Comparison of ENCODE assay signal across 34 cellular contexts in the genomic region with DNA sequence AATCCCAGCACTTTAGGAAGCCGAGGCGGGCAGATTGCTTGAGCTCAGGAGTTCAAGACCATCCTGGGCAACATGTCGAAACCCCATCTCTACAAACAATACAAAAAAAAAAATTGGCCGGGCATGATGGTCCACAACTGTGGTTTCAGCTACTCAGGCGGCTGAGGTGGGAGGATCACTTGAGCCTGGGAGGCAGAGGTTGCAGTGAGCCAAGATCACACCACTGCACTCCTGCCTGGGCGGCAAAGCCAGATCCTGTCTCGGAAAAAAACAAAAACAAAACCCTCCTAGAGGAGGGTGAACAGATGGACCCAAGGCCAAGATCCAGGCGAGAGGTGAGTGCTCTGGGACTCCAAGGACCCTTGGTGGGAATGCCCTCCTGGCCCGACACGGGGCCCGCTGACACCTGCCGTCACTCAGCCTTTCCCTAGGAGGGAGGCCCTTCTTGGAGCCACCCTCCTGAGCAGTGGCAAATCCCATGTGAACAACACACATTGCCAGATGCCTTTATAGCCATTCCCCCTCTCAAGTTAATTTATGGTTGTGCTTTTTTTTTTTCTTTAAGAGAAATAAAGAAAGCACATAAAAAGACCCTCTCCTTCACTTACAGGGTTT. TPM values are rescaled to one million over a fixed set of nuclear protein-coding genes. Genes with fewer than 3 reads are reported as not detected.
DNase-seq lines count a peak whose midpoint lies in the region; ATAC-seq, FAIRE-seq and TF ChIP-seq lines count a peak whose summit lies in the region.
"Had no signal": no experiment of that assay in that cellular context is flagged by ENCODE, and none has a peak within 500 bp of the region (broad histone marks: within the 10 kb centered on the region; RNA-seq: fewer than 3 reads in every experiment).

No MANE protein-coding gene starts in this region.

- peak; percentile 18 for DNase-seq in DMS 273 (lab: John Stamatoyannopoulos, UW; ENCODE audit: unreplicated experiment)
- DNase-seq in DMS 273 treated with DMSO at 0.1 percent for 48 hours (lab: John Stamatoyannopoulos, UW): no peak
- DNase-seq in PC-3: no peak
- no peak for DNase-seq in HepG2 (ENCODE audit: low spot score)
- peak; percentile 37 for DNase-seq in spleen
- DNase-seq in mesenchymal stem cell: no peak
- DNase-seq in SW480 (ENCODE audit: low spot score): no peak
- DNase-seq: activated CD4-positive, alpha-beta T cell treated with anti-CD3 and anti-CD28 coated beads, Interleukin-2, amount 50 U/mL, for 4 hours; effector CD4-positive, alpha-beta T cell; GOT3; hippocampal formation; MG63; NCI-H1105; NCI-H187 treated with DMSO at 0.1 percent for 48 hours; NCI-H510A treated with DMSO at 0.1 percent for 48 hours; right cardiac atrium; RPMI8226; stimulated activated CD4-positive, alpha-beta T cell treated with anti-CD3 and anti-CD28 coated beads, Interleukin-12 subunit alpha, Interleukin-12 subunit beta, amount 100 ng/mL, for 4 hours; stimulated activated CD4-positive, alpha-beta T cell treated with anti-CD3 and anti-CD28 coated beads, Interleukin-2, amount 100 ng/mL, for 48 hours; T-cell; trophoblast cell had no signal

- no peak overlapping the region for H4K91ac ChIP-seq in mesenchymal stem cell (ENCODE audit: low read length)

- H3K9me3 ChIP-seq in PC-3 (ENCODE audit: low read length): 0 out of 2 replicates have a peak, but pooled peaks cover 9% of the 10 kb centered on the region
- H3K9me3 ChIP-seq in HepG2 (ENCODE audit: low read length): no peaks in the 10 kb centered on the region
- peaks cover 0 to 21% (median 16%) of the 10 kb centered on the region in 8 donors for H3K9me3 ChIP-seq in spleen
- peaks cover 6% of the 10 kb centered on the region for H3K9me3 ChIP-seq in mesenchymal stem cell (ENCODE audit: control insufficient read depth, low read length)
- H3K9me3 ChIP-seq: MG63 had no signal

- no peak overlapping the region for H2BK120ac ChIP-seq in mesenchymal stem cell (ENCODE audit: low read depth, low read length)

- H3K79me2 ChIP-seq in PC-3 (ENCODE audit: low read length): no peaks in the 10 kb centered on the region
- H3K79me2 ChIP-seq in HepG2 (ENCODE audit: insufficient read depth, low read length): no peaks in the 10 kb centered on the region

- H3K9ac ChIP-seq in PC-3 (ENCODE audit: low read length) (peak overlapping the region; percentile 68), HepG2 (ENCODE audit: insufficient read depth, low read depth, low read length) (no peak overlapping the region), mesenchymal stem cell (ENCODE audit: low read length) (no peak overlapping the region)
- H3K9ac ChIP-seq: KMS-11 had no signal

- intact Hi-C loops in PC-3 (cut with micrococcal nuclease) (no loop called here), HepG2 (cut with micrococcal nuclease; ENCODE audit: unreplicated experiment) (no loop called here), spleen (cut with DNase I; ENCODE audit: low total_unique reads) (no loop called here)

- H3K23ac ChIP-seq in mesenchymal stem cell (ENCODE audit: low read length in 2 of 2): no peak overlapping the region

- H3K14ac ChIP-seq in mesenchymal stem cell (ENCODE audit: low read length in 2 of 2): no peak overlapping the region

- no peaks in the 10 kb centered on the region for H3K9me2 ChIP-seq in PC-3 (replicated peaks; ENCODE audit: low read length)

- H3K27ac ChIP-seq in PC-3 (ENCODE audit: low read length): peak overlapping the region; percentile 87
- no peak overlapping the region for H3K27ac ChIP-seq in HepG2 (ENCODE audit: extremely low read length, insufficient read depth, low read length)
- no peak overlapping the region for H3K27ac ChIP-seq in spleen
- no peak overlapping the region for H3K27ac ChIP-seq in mesenchymal stem cell (ENCODE audit: low read length, poor library complexity, severe bottlenecking)
- H3K27ac ChIP-seq: 22Rv1, ascending aorta, C4-2B, gastroesophageal sphincter, KMS-11 had no signal

- no peak for ATAC-seq in PC-3
- ATAC-seq in HepG2: peak; percentile 41
- no peak for ATAC-seq in GM18858 (IDR thresholded peaks at IDR 0.05; ENCODE audit: unreplicated experiment)
- ATAC-seq: activated T-helper 17 cell treated with anti-CD3 and anti-CD28 coated beads, Interleukin-2, amount 50 U/mL, for 72 hours; gastroesophageal sphincter; T-cell; WTC11 had no signal

- in situ Hi-C loops in HepG2 (cut with HindIII; ENCODE audit: extremely low pct_ligation_motif_present, low pct_unique_long_range_greater_than_20kb): no loop called here

- TF ChIP-seq POLR2A in HepG2 (IDR thresholded peaks at IDR 0.05; ENCODE audit: insufficient read depth in 1 of 2, low read depth in 2 of 2, low read length in 2 of 2): no peak
- no peak for TF ChIP-seq POLR2A in spleen (IDR thresholded peaks at IDR 0.05)

- no peak overlapping the region for H2BK15ac ChIP-seq in mesenchymal stem cell (ENCODE audit: low read depth, poor library complexity, severe bottlenecking)

- WGBS in HepG2 (ENCODE audit: low lambda C conversion rate): 14% methylated on average over 11 of the region's 12 CpGs
- WGBS in spleen, 5 donors: 83 to 88% (median 85%) methylated on average over 12 of the region's 12 CpGs
- 76% methylated on average over 12 of the region's 12 CpGs for WGBS in mesenchymal stem cell

- no peaks in the 10 kb centered on the region for H3F3A ChIP-seq in PC-3 (ENCODE audit: low read length, unreplicated experiment)

- H2AK5ac ChIP-seq in mesenchymal stem cell (ENCODE audit: low read length, severe bottlenecking): no peak overlapping the region

- CTCF ChIA-PET in PC-3 (lab: Charles Lee): interaction anchor here (1.0 kb wide), 2 partner anchors 12 to 31 kb away, joined by 4 to 5 read pairs; no protein-coding TSS in a partner anchor
- CTCF ChIA-PET in HepG2 (lab: Yijun Ruan, JAX; ENCODE audit: low intra/inter-chr PET ratio, low total read pairs): no interaction called here

- H3K4ac ChIP-seq in mesenchymal stem cell (ENCODE audit: low read depth in 1 of 2, low read length in 2 of 2): no peak overlapping the region

- H2BK5ac ChIP-seq in mesenchymal stem cell (ENCODE audit: low read depth, low read length, poor library complexity, severe bottlenecking): no peak overlapping the region

- POLR2A ChIA-PET in PC-3 (lab: Charles Lee; ENCODE audit: unreplicated experiment): interaction anchor here (0.7 to 1.4 kb wide), 3 partner anchors 13 to 17 kb away, joined by 4 to 7 read pairs (median 5); partner anchors contain the start of gene TFF1
- POLR2A ChIA-PET in HepG2 (lab: Yijun Ruan, JAX): no interaction called here

- no peak for FAIRE-seq in HepG2 (lab: Jason Lieb, UNC)
- FAIRE-seq: GM18507, GM19239 had no signal

- no peak overlapping the region for H3K18ac ChIP-seq in mesenchymal stem cell (ENCODE audit: low read depth in 1 of 2, low read length in 2 of 2)

- BruUV-seq in PC-3 (replicated peaks; lab: Mats Ljungman, UMichigan) (TSS peak; percentile 76), HepG2 (replicated peaks; lab: Mats Ljungman, UMichigan) (no TSS peak)

- H3K4me2 ChIP-seq in PC-3 (ENCODE audit: low read length): peak overlapping the region; percentile 34
- peak overlapping the region; percentile 21; the same call in 1 of the 2 replicates for H3K4me2 ChIP-seq in HepG2 (ENCODE audit: low read depth, low read length)
- no peak overlapping the region for H3K4me2 ChIP-seq in mesenchymal stem cell (ENCODE audit: low read length, poor library complexity, severe bottlenecking)
- H3K4me2 ChIP-seq: KMS-11 had no signal

- peaks cover 25% of the 10 kb centered on the region for H3K4me1 ChIP-seq in PC-3 (ENCODE audit: insufficient read depth, low read length)
- peaks cover 16% of the 10 kb centered on the region for H3K4me1 ChIP-seq in HepG2 (ENCODE audit: insufficient read depth, low read length)
- no peaks in the 10 kb centered on the region for H3K4me1 ChIP-seq in spleen
- peaks cover 4% of the 10 kb centered on the region for H3K4me1 ChIP-seq in mesenchymal stem cell (ENCODE audit: control insufficient read depth, insufficient read depth, low read depth, low read length)
- H3K4me1 ChIP-seq: ascending aorta, gastroesophageal sphincter had no signal

- no peak overlapping the region for H3K4me3 ChIP-seq in PC-3 (ENCODE audit: low read length)
- H3K4me3 ChIP-seq in HepG2 (replicated peaks in 1 of 3; ENCODE audit: insufficient read depth in 1 of 3, low read depth in 2 of 3, low read length in 3 of 3): peak overlapping the region in 1 of 3 experiments; percentile 5; a peak in 1 of 6 replicates
- H3K4me3 ChIP-seq in spleen: no peak overlapping the region
- H3K4me3 ChIP-seq in mesenchymal stem cell (ENCODE audit: insufficient read depth in 1 of 2, low read depth in 1 of 2, low read length in 2 of 2): no peak overlapping the region
- H3K4me3 ChIP-seq: ascending aorta, gastroesophageal sphincter, MG63 had no signal

- no peak overlapping the region for H4K8ac ChIP-seq in mesenchymal stem cell (ENCODE audit: low read length)

- no peak for TF ChIP-seq RAD21 in HepG2 (CRISPR knock-in tag; IDR thresholded peaks at IDR 0.05)

- TF ChIP-seq CTCF in PC-3 (conservative IDR thresholded peaks at IDR 0.05; ENCODE audit: low read depth, low read length) (no peak), HepG2 (CRISPR knock-in tag; IDR thresholded peaks at IDR 0.05) (no peak), spleen (IDR thresholded peaks at IDR 0.05 in 8 of 11, conservative IDR thresholded peaks at IDR 0.05 in 3 of 11) (no peak)

- H3K79me1 ChIP-seq in mesenchymal stem cell (replicated peaks; ENCODE audit: low read length, poor library complexity, severe bottlenecking): no peaks in the 10 kb centered on the region

- H4K20me1 ChIP-seq in PC-3 (ENCODE audit: low read length) (no peaks in the 10 kb centered on the region), HepG2 (ENCODE audit: insufficient read depth, low read length) (no peaks in the 10 kb centered on the region)

- TF ChIP-seq EP300 in HepG2 (IDR thresholded peaks at IDR 0.05; ENCODE audit: low read depth in 2 of 2, low read length in 2 of 2): no peak
- no peak for TF ChIP-seq EP300 in HepG2 (CRISPR knock-in tag; IDR thresholded peaks at IDR 0.05; ENCODE audit: borderline replicate concordance)

- no peak overlapping the region for H2BK12ac ChIP-seq in mesenchymal stem cell (ENCODE audit: low read length in 2 of 2)

- H2AFZ ChIP-seq in PC-3 (ENCODE audit: low read length) (no peak overlapping the region), HepG2 (ENCODE audit: low read length) (no peak overlapping the region), mesenchymal stem cell (ENCODE audit: low read depth, low read length) (no peak overlapping the region)

- H3K36me3 ChIP-seq in PC-3 (ENCODE audit: low read depth, low read length) (no peaks in the 10 kb centered on the region), HepG2 (replicated peaks in 1 of 2; ENCODE audit: control insufficient read depth in 1 of 2, insufficient read depth in 2 of 2, low read length in 2 of 2) (no peaks in the 10 kb centered on the region), spleen (no peaks in the 10 kb centered on the region), mesenchymal stem cell (ENCODE audit: control insufficient read depth in 1 of 2, insufficient read depth in 2 of 2, low read depth in 1 of 2, low read length in 2 of 2) (no peaks in the 10 kb centered on the region)
- H3K36me3 ChIP-seq: ascending aorta, gastroesophageal sphincter, MG63 had no signal

- H3K27me3 ChIP-seq in PC-3 (ENCODE audit: low read length): no peaks in the 10 kb centered on the region
- peaks cover 0 to 16% of the 10 kb centered on the region in 2 experiments; a peak in 1 of 5 replicates for H3K27me3 ChIP-seq in HepG2 (ENCODE audit: control insufficient read depth in 1 of 2, insufficient read depth in 2 of 2, low read length in 2 of 2)
- H3K27me3 ChIP-seq in spleen (replicated peaks in 1 of 7): peaks cover 0 to 26% (median 0%) of the 10 kb centered on the region in 7 donors
- H3K27me3 ChIP-seq in mesenchymal stem cell (ENCODE audit: control insufficient read depth in 1 of 2, insufficient read depth in 1 of 2, low read length in 2 of 2): peaks cover 12 to 13% of the 10 kb centered on the region in 2 experiments
- H3K27me3 ChIP-seq: ascending aorta had no signal

RNA-seq across cellular contexts. Expression of gene TFF2, which starts 0.4 kb away (rescaled TPM):
- total RNA-seq in PC-3 (2014; rRNA removed) (21.1 and 22.9 TPM in 2 replicates), HepG2 (2016; rRNA removed; fragmentation: Illumina TruSeq; extraction: Trizol) (not detected in 2 replicates), spleen (not detected)
- not detected in 2 replicates for total RNA-seq in HepG2 (2016; cell fraction: cytosol; rRNA removed; fragmentation: Illumina TruSeq; extraction: Trizol; ENCODE audit: low read depth)
- total RNA-seq in HepG2 (2016; cell fraction: insoluble cytoplasmic fraction; rRNA removed; fragmentation: Illumina TruSeq; extraction: Trizol): not detected in 2 replicates
- not detected in 2 replicates for total RNA-seq in HepG2 (2016; cell fraction: membrane; rRNA removed; fragmentation: Illumina TruSeq; extraction: Trizol)
- not detected in 2 replicates for total RNA-seq in HepG2 (2016; cell fraction: nucleus; rRNA removed; fragmentation: Illumina TruSeq; extraction: Trizol)
- polyA plus RNA-seq in HepG2 (2011; rRNA removed) (1.5 and 1.6 TPM in 2 replicates), spleen (under 1 TPM in 1 of 3 donors, not detected in 2; 0.14 TPM)
- polyA plus RNA-seq in HepG2 (2011; cell fraction: cytosol; rRNA removed): 0.50 and 1.2 TPM in 2 replicates
- 0.58 and 0.73 TPM in 2 replicates for polyA plus RNA-seq in HepG2 (2011; cell fraction: nucleus; rRNA removed)
- polyA plus RNA-seq in HepG2 (2012): 0.23 and 0.47 TPM in 2 replicates
- not detected in 2 replicates for polyA plus RNA-seq in HepG2 (2016; cell fraction: cytosol; fragmentation: Illumina TruSeq; extraction: Trizol; ENCODE audit: low read depth)
- not detected in 2 replicates for polyA plus RNA-seq in HepG2 (2016; cell fraction: insoluble cytoplasmic fraction; fragmentation: Illumina TruSeq; extraction: Trizol; ENCODE audit: low read depth)
- polyA plus RNA-seq in HepG2 (2016; cell fraction: membrane; fragmentation: Illumina TruSeq; extraction: Trizol; ENCODE audit: low read depth): not detected in 2 replicates
- not detected in 2 replicates for polyA plus RNA-seq in HepG2 (2016; cell fraction: nucleus; fragmentation: Illumina TruSeq; extraction: Trizol; ENCODE audit: insufficient read depth, low read depth)
- polyA minus RNA-seq in HepG2 (2011; rRNA and poly(A)+ RNA removed; ENCODE audit: low replicate concordance): 0.91 TPM in 1 of 2 replicates, not detected in the other
- not detected in 2 replicates for polyA minus RNA-seq in HepG2 (2011; cell fraction: cytosol; rRNA and poly(A)+ RNA removed)
- polyA minus RNA-seq in HepG2 (2011; cell fraction: nucleus; rRNA and poly(A)+ RNA removed): not detected in 2 replicates
- polyA plus RNA-seq in mesenchymal stem cell (2013, experiment 1 of 2): not detected
- not detected for polyA plus RNA-seq in mesenchymal stem cell (2013, experiment 2 of 2)
- total RNA-seq: activated T-helper 17 cell treated with anti-CD3 and anti-CD28 coated beads, Interleukin-2, amount 50 U/mL, for 72 hours; ascending aorta; Calu3; gastroesophageal sphincter; lung microvascular endothelial cell; right cardiac atrium; SK-MEL-5 had no signal
- polyA plus RNA-seq: right cardiac atrium had no signal

RNA-seq across cellular contexts. Expression of gene TFF1, which starts 16.0 kb away (rescaled TPM):
- 99.2 and 111 TPM in 2 replicates for total RNA-seq in PC-3 (2014; rRNA removed)
- 0.24 TPM in 1 of 2 replicates, not detected in the other for total RNA-seq in HepG2 (2016; rRNA removed; fragmentation: Illumina TruSeq; extraction: Trizol)
- total RNA-seq in HepG2 (2016; cell fraction: cytosol; rRNA removed; fragmentation: Illumina TruSeq; extraction: Trizol; ENCODE audit: low read depth): 0.61 and 1.5 TPM in 2 replicates
- total RNA-seq in HepG2 (2016; cell fraction: insoluble cytoplasmic fraction; rRNA removed; fragmentation: Illumina TruSeq; extraction: Trizol): 0.32 and 0.42 TPM in 2 replicates
- total RNA-seq in HepG2 (2016; cell fraction: membrane; rRNA removed; fragmentation: Illumina TruSeq; extraction: Trizol): 0.40 TPM in 1 of 2 replicates, not detected in the other
- 1.5 TPM in 1 of 2 replicates, not detected in the other for total RNA-seq in HepG2 (2016; cell fraction: nucleus; rRNA removed; fragmentation: Illumina TruSeq; extraction: Trizol)
- 19.4 and 47.1 TPM in 2 replicates for polyA plus RNA-seq in HepG2 (2011; rRNA removed)
- 45.3 and 80.6 TPM in 2 replicates for polyA plus RNA-seq in HepG2 (2011; cell fraction: cytosol; rRNA removed)
- polyA plus RNA-seq in HepG2 (2011; cell fraction: nucleus; rRNA removed): 4.4 and 17.6 TPM in 2 replicates
- polyA plus RNA-seq in HepG2 (2012): 19.3 and 58.1 TPM in 2 replicates
- polyA plus RNA-seq in HepG2 (2016; cell fraction: cytosol; fragmentation: Illumina TruSeq; extraction: Trizol; ENCODE audit: low read depth): 0.68 TPM in 2 replicates
- 0.52 TPM in 1 of 2 replicates, not detected in the other for polyA plus RNA-seq in HepG2 (2016; cell fraction: insoluble cytoplasmic fraction; fragmentation: Illumina TruSeq; extraction: Trizol; ENCODE audit: low read depth)
- not detected in 2 replicates for polyA plus RNA-seq in HepG2 (2016; cell fraction: membrane; fragmentation: Illumina TruSeq; extraction: Trizol; ENCODE audit: low read depth)
- polyA plus RNA-seq in HepG2 (2016; cell fraction: nucleus; fragmentation: Illumina TruSeq; extraction: Trizol; ENCODE audit: insufficient read depth, low read depth): 2.2 TPM in 1 of 2 replicates, not detected in the other
- 9.8 and 15.5 TPM in 2 replicates for polyA minus RNA-seq in HepG2 (2011; rRNA and poly(A)+ RNA removed; ENCODE audit: low replicate concordance)
- 9.1 and 13.9 TPM in 2 replicates for polyA minus RNA-seq in HepG2 (2011; cell fraction: cytosol; rRNA and poly(A)+ RNA removed)
- 1.3 and 4.1 TPM in 2 replicates for polyA minus RNA-seq in HepG2 (2011; cell fraction: nucleus; rRNA and poly(A)+ RNA removed)
- total RNA-seq in spleen: not detected
- not detected for polyA plus RNA-seq in spleen
- not detected for polyA plus RNA-seq in mesenchymal stem cell (2013, experiment 1 of 2)
- polyA plus RNA-seq in mesenchymal stem cell (2013, experiment 2 of 2): not detected
- total RNA-seq: activated T-helper 17 cell treated with anti-CD3 and anti-CD28 coated beads, Interleukin-2, amount 50 U/mL, for 72 hours; ascending aorta; Calu3; gastroesophageal sphincter; lung microvascular endothelial cell; right cardiac atrium; SK-MEL-5 had no signal
- polyA plus RNA-seq: right cardiac atrium had no signal

RNA-seq across cellular contexts. Expression of gene TFF3, which starts 35.2 kb away (rescaled TPM):
- total RNA-seq in PC-3 (2014; rRNA removed): 2.8 and 9.1 TPM in 2 replicates
- total RNA-seq in HepG2 (2016; rRNA removed; fragmentation: Illumina TruSeq; extraction: Trizol): 7.9 and 14.2 TPM in 2 replicates
- total RNA-seq in HepG2 (2016; cell fraction: cytosol; rRNA removed; fragmentation: Illumina TruSeq; extraction: Trizol; ENCODE audit: low read depth): 9.4 and 9.9 TPM in 2 replicates
- 10.8 and 14.1 TPM in 2 replicates for total RNA-seq in HepG2 (2016; cell fraction: insoluble cytoplasmic fraction; rRNA removed; fragmentation: Illumina TruSeq; extraction: Trizol)
- 8.0 and 8.6 TPM in 2 replicates for total RNA-seq in HepG2 (2016; cell fraction: membrane; rRNA removed; fragmentation: Illumina TruSeq; extraction: Trizol)
- total RNA-seq in HepG2 (2016; cell fraction: nucleus; rRNA removed; fragmentation: Illumina TruSeq; extraction: Trizol): 5.1 and 9.3 TPM in 2 replicates
- polyA plus RNA-seq in HepG2 (2011; rRNA removed): 26.9 and 27.0 TPM in 2 replicates
- 15.9 and 30.0 TPM in 2 replicates for polyA plus RNA-seq in HepG2 (2011; cell fraction: cytosol; rRNA removed)
- 16.3 and 18.8 TPM in 2 replicates for polyA plus RNA-seq in HepG2 (2011; cell fraction: nucleus; rRNA removed)
- polyA plus RNA-seq in HepG2 (2012): 14.9 and 18.1 TPM in 2 replicates
- 7.3 and 9.3 TPM in 2 replicates for polyA plus RNA-seq in HepG2 (2016; cell fraction: cytosol; fragmentation: Illumina TruSeq; extraction: Trizol; ENCODE audit: low read depth)
- 5.5 and 6.2 TPM in 2 replicates for polyA plus RNA-seq in HepG2 (2016; cell fraction: insoluble cytoplasmic fraction; fragmentation: Illumina TruSeq; extraction: Trizol; ENCODE audit: low read depth)
- 4.6 and 6.5 TPM in 2 replicates for polyA plus RNA-seq in HepG2 (2016; cell fraction: membrane; fragmentation: Illumina TruSeq; extraction: Trizol; ENCODE audit: low read depth)
- polyA plus RNA-seq in HepG2 (2016; cell fraction: nucleus; fragmentation: Illumina TruSeq; extraction: Trizol; ENCODE audit: insufficient read depth, low read depth): 9.5 and 10.5 TPM in 2 replicates
- 10.8 TPM in 1 of 2 replicates, not detected in the other for polyA minus RNA-seq in HepG2 (2011; rRNA and poly(A)+ RNA removed; ENCODE audit: low replicate concordance)
- 6.5 and 7.7 TPM in 2 replicates for polyA minus RNA-seq in HepG2 (2011; cell fraction: cytosol; rRNA and poly(A)+ RNA removed)
- 0.77 and 1.7 TPM in 2 replicates for polyA minus RNA-seq in HepG2 (2011; cell fraction: nucleus; rRNA and poly(A)+ RNA removed)
- 100 to 1,000 TPM in 2 of 7 donors, 10 to 100 TPM in 5; 38.1 to 123 (median 72.9) TPM for total RNA-seq in spleen
- 10 to 100 TPM; 28.9 to 77.8 (median 48.3) TPM for polyA plus RNA-seq in spleen
- not detected for polyA plus RNA-seq in mesenchymal stem cell (2013, experiment 1 of 2)
- polyA plus RNA-seq in mesenchymal stem cell (2013, experiment 2 of 2): not detected
- total RNA-seq: activated T-helper 17 cell treated with anti-CD3 and anti-CD28 coated beads, Interleukin-2, amount 50 U/mL, for 72 hours; ascending aorta; Calu3 had no signal

RNA-seq across cellular contexts. Expression of gene TMPRSS3, which starts 45.5 kb away (rescaled TPM):
- not detected in 2 replicates for total RNA-seq in PC-3 (2014; rRNA removed)
- 2.8 and 3.5 TPM in 2 replicates for total RNA-seq in HepG2 (2016; rRNA removed; fragmentation: Illumina TruSeq; extraction: Trizol)
- total RNA-seq in HepG2 (2016; cell fraction: cytosol; rRNA removed; fragmentation: Illumina TruSeq; extraction: Trizol; ENCODE audit: low read depth): 3.0 and 3.4 TPM in 2 replicates
- total RNA-seq in HepG2 (2016; cell fraction: insoluble cytoplasmic fraction; rRNA removed; fragmentation: Illumina TruSeq; extraction: Trizol): 3.4 and 4.2 TPM in 2 replicates
- total RNA-seq in HepG2 (2016; cell fraction: membrane; rRNA removed; fragmentation: Illumina TruSeq; extraction: Trizol): 4.9 and 6.4 TPM in 2 replicates
- total RNA-seq in HepG2 (2016; cell fraction: nucleus; rRNA removed; fragmentation: Illumina TruSeq; extraction: Trizol): 2.5 and 3.0 TPM in 2 replicates
- polyA plus RNA-seq in HepG2 (2011; rRNA removed): 16.9 and 17.8 TPM in 2 replicates
- 14.6 and 15.1 TPM in 2 replicates for polyA plus RNA-seq in HepG2 (2011; cell fraction: cytosol; rRNA removed)
- polyA plus RNA-seq in HepG2 (2011; cell fraction: nucleus; rRNA removed): 14.6 and 14.7 TPM in 2 replicates
- 3.3 and 13.6 TPM in 2 replicates for polyA plus RNA-seq in HepG2 (2012)
- polyA plus RNA-seq in HepG2 (2016; cell fraction: cytosol; fragmentation: Illumina TruSeq; extraction: Trizol; ENCODE audit: low read depth): 3.5 and 4.6 TPM in 2 replicates
- 4.4 and 4.5 TPM in 2 replicates for polyA plus RNA-seq in HepG2 (2016; cell fraction: insoluble cytoplasmic fraction; fragmentation: Illumina TruSeq; extraction: Trizol; ENCODE audit: low read depth)
- 4.1 and 5.4 TPM in 2 replicates for polyA plus RNA-seq in HepG2 (2016; cell fraction: membrane; fragmentation: Illumina TruSeq; extraction: Trizol; ENCODE audit: low read depth)
- 2.8 and 4.3 TPM in 2 replicates for polyA plus RNA-seq in HepG2 (2016; cell fraction: nucleus; fragmentation: Illumina TruSeq; extraction: Trizol; ENCODE audit: insufficient read depth, low read depth)
- polyA minus RNA-seq in HepG2 (2011; rRNA and poly(A)+ RNA removed; ENCODE audit: low replicate concordance): 16.7 and 58.0 TPM in 2 replicates
- polyA minus RNA-seq in HepG2 (2011; cell fraction: cytosol; rRNA and poly(A)+ RNA removed): 4.6 and 6.1 TPM in 2 replicates
- 7.6 and 14.0 TPM in 2 replicates for polyA minus RNA-seq in HepG2 (2011; cell fraction: nucleus; rRNA and poly(A)+ RNA removed)
- 1 to 10 TPM in 2 of 7 donors, under 1 TPM in 4, not detected in 1; 0.51 to 6.0 (median 0.78) TPM for total RNA-seq in spleen
- polyA plus RNA-seq in spleen: under 1 TPM; 0.22 to 0.32 (median 0.24) TPM
- polyA plus RNA-seq in mesenchymal stem cell (2013, experiment 1 of 2): not detected
- polyA plus RNA-seq in mesenchymal stem cell (2013, experiment 2 of 2): not detected
- total RNA-seq: ascending aorta, lung microvascular endothelial cell, right cardiac atrium had no signal
- polyA plus RNA-seq: right cardiac atrium had no signal

RNA-seq across cellular contexts. Expression of gene UBASH3A, which starts 53.3 kb away (rescaled TPM):
- 1.0 TPM in 1 of 2 replicates, not detected in the other for total RNA-seq in PC-3 (2014; rRNA removed)
- not detected in 2 replicates for total RNA-seq in HepG2 (2016; rRNA removed; fragmentation: Illumina TruSeq; extraction: Trizol)
- not detected in 2 replicates for total RNA-seq in HepG2 (2016; cell fraction: cytosol; rRNA removed; fragmentation: Illumina TruSeq; extraction: Trizol; ENCODE audit: low read depth)
- not detected in 2 replicates for total RNA-seq in HepG2 (2016; cell fraction: insoluble cytoplasmic fraction; rRNA removed; fragmentation: Illumina TruSeq; extraction: Trizol)
- total RNA-seq in HepG2 (2016; cell fraction: membrane; rRNA removed; fragmentation: Illumina TruSeq; extraction: Trizol): not detected in 2 replicates
- not detected in 2 replicates for total RNA-seq in HepG2 (2016; cell fraction: nucleus; rRNA removed; fragmentation: Illumina TruSeq; extraction: Trizol)
- 0.03 TPM in 1 of 2 replicates, not detected in the other for polyA plus RNA-seq in HepG2 (2011; rRNA removed)
- not detected in 2 replicates for polyA plus RNA-seq in HepG2 (2011; cell fraction: cytosol; rRNA removed)
- polyA plus RNA-seq in HepG2 (2011; cell fraction: nucleus; rRNA removed): 0.14 TPM in 1 of 2 replicates, not detected in the other
- polyA plus RNA-seq in HepG2 (2012): not detected in 2 replicates
- polyA plus RNA-seq in HepG2 (2016; cell fraction: cytosol; fragmentation: Illumina TruSeq; extraction: Trizol; ENCODE audit: low read depth): not detected in 2 replicates
- polyA plus RNA-seq in HepG2 (2016; cell fraction: insoluble cytoplasmic fraction; fragmentation: Illumina TruSeq; extraction: Trizol; ENCODE audit: low read depth): not detected in 2 replicates
- polyA plus RNA-seq in HepG2 (2016; cell fraction: membrane; fragmentation: Illumina TruSeq; extraction: Trizol; ENCODE audit: low read depth): not detected in 2 replicates
- polyA plus RNA-seq in HepG2 (2016; cell fraction: nucleus; fragmentation: Illumina TruSeq; extraction: Trizol; ENCODE audit: insufficient read depth, low read depth): not detected in 2 replicates
- polyA minus RNA-seq in HepG2 (2011; rRNA and poly(A)+ RNA removed; ENCODE audit: low replicate concordance): 0.05 and 0.24 TPM in 2 replicates
- polyA minus RNA-seq in HepG2 (2011; cell fraction: cytosol; rRNA and poly(A)+ RNA removed): not detected in 2 replicates
- polyA minus RNA-seq in HepG2 (2011; cell fraction: nucleus; rRNA and poly(A)+ RNA removed): not detected in 2 replicates
- total RNA-seq in spleen: 10 to 100 TPM in 5 of 7 donors, 1 to 10 TPM in 2; 7.2 to 16.3 (median 11.4) TPM
- 1 to 10 TPM; 2.6 to 4.2 (median 3.3) TPM for polyA plus RNA-seq in spleen
- not detected for polyA plus RNA-seq in mesenchymal stem cell (2013, experiment 1 of 2)
- not detected for polyA plus RNA-seq in mesenchymal stem cell (2013, experiment 2 of 2)
- total RNA-seq: Calu3, lung microvascular endothelial cell, SK-MEL-5, WTC11 had no signal

Comparison
In these comparisons a context has a peak if more than half of its experiments do, and no peak if none do; other contexts are left out.
1. DNase-seq: peak in DMS 273 (single experiment) and spleen (single experiment); none in DMS 273 treated with DMSO at 0.1 percent for 48 hours (single experiment), PC-3 (single experiment), HepG2 (single experiment), mesenchymal stem cell (single experiment) and SW480 (single experiment).
2. RNA of gene TFF2, which starts 0.4 kb away (total RNA-seq): 21.1 to 22.9 TPM in PC-3; not detected in HepG2 and not detected in spleen; every median in the first group is over 10 times any median in the second.
3. RNA of gene TFF1, which starts 16.0 kb away (total RNA-seq): 99.2 to 111 TPM in PC-3; 0.24 to 1.5 TPM in HepG2 and not detected in spleen; every median in the first group is over 10 times any median in the second.